Comparison of ENCODE assay signal across 8 cellular contexts in genomic region chr3:129195731-129196256, GRCh38. TPM values are rescaled to one million over a fixed set of nuclear protein-coding genes. Genes with fewer than 3 reads are reported as not detected.
DNase-seq lines count a peak whose midpoint lies in the region; ATAC-seq, FAIRE-seq and TF ChIP-seq lines count a peak whose summit lies in the region.

No MANE protein-coding gene starts in this region.

- H3K9me1 ChIP-seq in keratinocyte (ENCODE audit: control insufficient read depth, extremely low read depth, insufficient read depth, low read length) = no peaks in the 10 kb centered on the region

- peak overlapping the region; percentile 10 for H3K4me3 ChIP-seq in astrocyte of the spinal cord (ENCODE audit: low read depth, low read length)
- H3K4me3 ChIP-seq in keratinocyte (ENCODE audit: control insufficient read depth in 2 of 3, extremely low read depth in 1 of 3, insufficient read depth in 2 of 3, low read depth in 1 of 3, low read length in 3 of 3) = peak overlapping the region in 2 of 3 experiments; percentile 62 to 63

- dilution Hi-C loops in keratinocyte (cut with MboI; ENCODE audit: extremely low pct_ligation_motif_present, low sequenced_read_pairs) = no loop called here

- in situ Hi-C loops in astrocyte of the spinal cord (cut with HindIII; ENCODE audit: low sequenced_read_pairs) = no loop called here

- no peak overlapping the region for H3K4me3 Mint-ChIP-seq in stimulated activated naive CD8-positive, alpha-beta T cell treated with anti-CD3 and anti-CD28 coated beads, Interleukin-15, amount 100 ng/mL, for 72 hours

- ATAC-seq in stimulated activated naive CD8-positive, alpha-beta T cell treated with anti-CD3 and anti-CD28 coated beads, Interleukin-15, Interleukin-2, amounts not matched to agents 100 U/mL and 50 U/mL, for 24 hours = peak; percentile 86
- no peak for ATAC-seq in stimulated activated naive CD8-positive, alpha-beta T cell treated with anti-CD3 and anti-CD28 coated beads, Interleukin-15, amount 100 ng/mL, for 72 hours
- no peak for ATAC-seq in HG02610 (IDR thresholded peaks at IDR 0.05; ENCODE audit: unreplicated experiment)

- peak overlapping the region; percentile 59 for H3K27ac ChIP-seq in keratinocyte (ENCODE audit: control insufficient read depth, insufficient read depth, low read length)

- peak overlapping the region; percentile 77 for H2AFZ ChIP-seq in keratinocyte (ENCODE audit: control insufficient read depth, low read length)

- no peaks in the 10 kb centered on the region for H4K20me1 ChIP-seq in keratinocyte (ENCODE audit: control insufficient read depth, extremely low read depth, insufficient read depth, low read length)

- no peaks in the 10 kb centered on the region for H3K27me3 Mint-ChIP-seq in stimulated activated naive CD8-positive, alpha-beta T cell treated with anti-CD3 and anti-CD28 coated beads, Interleukin-15, amount 100 ng/mL, for 72 hours

- H3K36me3 ChIP-seq in keratinocyte (ENCODE audit: control insufficient read depth in 2 of 2, extremely low read depth in 1 of 2, insufficient read depth in 2 of 2, low read length in 2 of 2) = no peaks in the 10 kb centered on the region

- DNase-seq in stimulated activated naive CD8-positive, alpha-beta T cell treated with anti-CD3 and anti-CD28 coated beads, Interleukin-15, Interleukin-2, amounts not matched to agents 100 U/mL and 50 U/mL, for 24 hours = no peak
- DNase-seq in stimulated activated naive CD8-positive, alpha-beta T cell treated with anti-CD3 and anti-CD28 coated beads, Interleukin-15, amount 100 ng/mL, for 72 hours = no peak
- DNase-seq in astrocyte of the spinal cord (ENCODE audit: low read depth, low spot score) (peak; percentile 96), keratinocyte (ENCODE audit: low read depth, low spot score) (no peak), stromal cell of bone marrow (ENCODE audit: low read depth) (peak; percentile 96)
- DNase-seq in stimulated activated CD4-positive, alpha-beta T cell treated with anti-CD3 and anti-CD28 coated beads, Interleukin-2, amount 100 ng/mL, for 24 hours = no peak
- no peak for DNase-seq in stimulated activated CD4-positive, alpha-beta T cell treated with anti-CD3 and anti-CD28 coated beads, Interleukin-4, amount 100 ng/mL, for 4 hours

- peak overlapping the region; percentile 60 for H3K9ac ChIP-seq in keratinocyte (ENCODE audit: control insufficient read depth, extremely low read depth, insufficient read depth, low read length)

- TF ChIP-seq CTCF in astrocyte of the spinal cord (IDR thresholded peaks at IDR 0.05; ENCODE audit: low read depth, low read length) (no peak), keratinocyte (optimal IDR thresholded peaks at IDR 0.05 in 1 of 3, IDR thresholded peaks at IDR 0.05 in 1 of 3, conservative IDR thresholded peaks at IDR 0.05 in 1 of 3; ENCODE audit: extremely low read depth in 1 of 3, insufficient read depth in 2 of 3, low read length in 3 of 3) (no peak)

- no peaks in the 10 kb centered on the region for H3K9me3 Mint-ChIP-seq in stimulated activated naive CD8-positive, alpha-beta T cell treated with anti-CD3 and anti-CD28 coated beads, Interleukin-15, amount 100 ng/mL, for 72 hours

- no peaks in the 10 kb centered on the region for H3K79me2 ChIP-seq in keratinocyte (ENCODE audit: control insufficient read depth, insufficient read depth, low read length)

- peaks cover 18% of the 10 kb centered on the region for H3K4me1 Mint-ChIP-seq in stimulated activated naive CD8-positive, alpha-beta T cell treated with anti-CD3 and anti-CD28 coated beads, Interleukin-15, amount 100 ng/mL, for 72 hours

- no peak overlapping the region for H3K27ac Mint-ChIP-seq in stimulated activated naive CD8-positive, alpha-beta T cell treated with anti-CD3 and anti-CD28 coated beads, Interleukin-15, amount 100 ng/mL, for 72 hours

- H3K27me3 ChIP-seq in keratinocyte (ENCODE audit: control insufficient read depth, extremely low read depth, insufficient read depth, low read length) = no peaks in the 10 kb centered on the region

- H3K9me3 ChIP-seq in keratinocyte (ENCODE audit: control insufficient read depth, low read depth, low read length) = no peaks in the 10 kb centered on the region

- FAIRE-seq in keratinocyte (lab: Jason Lieb, UNC) = peak; percentile 91

- peaks cover 28% of the 10 kb centered on the region for H3K4me1 ChIP-seq in keratinocyte (ENCODE audit: control insufficient read depth, extremely low read depth, insufficient read depth, low read length)

- H3K4me2 ChIP-seq in keratinocyte (ENCODE audit: control insufficient read depth, extremely low read depth, insufficient read depth, low read depth, low read length) = peak overlapping the region; percentile 98

RNA-seq across cellular contexts. Expression of gene CNBP, which starts 12.1 kb away (rescaled TPM):
- 310 to 388 TPM (median 385 TPM) in 3 replicates for polyA plus RNA-seq in keratinocyte
- polyA plus RNA-seq in keratinocyte (2011; ENCODE audit: low read depth) = 417 TPM
- 331 and 428 TPM in 2 replicates for polyA plus RNA-seq in keratinocyte (2011; cell fraction: cytosol; rRNA removed)
- 190 and 214 TPM in 2 replicates for polyA plus RNA-seq in keratinocyte (2011; cell fraction: nucleus; rRNA removed)
- polyA plus RNA-seq in keratinocyte (2012; ENCODE audit: low replicate concordance) = 290 and 449 TPM in 2 replicates
- 121 to 336 TPM (median 300 TPM) in 3 replicates for polyA minus RNA-seq in keratinocyte
- polyA minus RNA-seq in keratinocyte (2011; cell fraction: cytosol; rRNA and poly(A)+ RNA removed) = 247 TPM
- polyA minus RNA-seq in keratinocyte (2011; cell fraction: nucleus; rRNA and poly(A)+ RNA removed) = 62.8 and 94.5 TPM in 2 replicates

RNA-seq across cellular contexts. Expression of gene ISY1, which starts 34.9 kb away (rescaled TPM):
- 20.2 to 25.5 TPM (median 23.8 TPM) in 3 replicates for polyA plus RNA-seq in keratinocyte
- 24.5 TPM for polyA plus RNA-seq in keratinocyte (2011; ENCODE audit: low read depth)
- polyA plus RNA-seq in keratinocyte (2011; cell fraction: cytosol; rRNA removed) = 19.9 and 23.7 TPM in 2 replicates
- polyA plus RNA-seq in keratinocyte (2011; cell fraction: nucleus; rRNA removed) = 12.9 and 13.4 TPM in 2 replicates
- polyA plus RNA-seq in keratinocyte (2012; ENCODE audit: low replicate concordance) = 16.6 and 23.1 TPM in 2 replicates
- polyA minus RNA-seq in keratinocyte = 10.2 to 27.2 TPM (median 17.6 TPM) in 3 replicates
- 18.8 TPM for polyA minus RNA-seq in keratinocyte (2011; cell fraction: cytosol; rRNA and poly(A)+ RNA removed)
- 5.1 and 6.7 TPM in 2 replicates for polyA minus RNA-seq in keratinocyte (2011; cell fraction: nucleus; rRNA and poly(A)+ RNA removed)

RNA-seq across cellular contexts. Expression of gene COPG1, which starts 53.6 kb away (rescaled TPM):
- polyA plus RNA-seq in keratinocyte = 58.5 to 135 TPM (median 65.5 TPM) in 3 replicates
- polyA plus RNA-seq in keratinocyte (2011; ENCODE audit: low read depth) = 64.3 TPM
- 68.1 and 68.9 TPM in 2 replicates for polyA plus RNA-seq in keratinocyte (2011; cell fraction: cytosol; rRNA removed)
- 102 and 125 TPM in 2 replicates for polyA plus RNA-seq in keratinocyte (2011; cell fraction: nucleus; rRNA removed)
- 91.1 and 126 TPM in 2 replicates for polyA plus RNA-seq in keratinocyte (2012; ENCODE audit: low replicate concordance)
- polyA minus RNA-seq in keratinocyte = 153 to 219 TPM (median 195 TPM) in 3 replicates
- polyA minus RNA-seq in keratinocyte (2011; cell fraction: cytosol; rRNA and poly(A)+ RNA removed) = 110 TPM
- 80.5 and 113 TPM in 2 replicates for polyA minus RNA-seq in keratinocyte (2011; cell fraction: nucleus; rRNA and poly(A)+ RNA removed)

Comparison
In these comparisons a context has a peak if more than half of its experiments do, and no peak if none do; other contexts are left out.
1. DNase-seq: peak in astrocyte of the spinal cord (single experiment) and stromal cell of bone marrow (single experiment); none in stimulated activated naive CD8-positive, alpha-beta T cell treated with anti-CD3 and anti-CD28 coated beads, Interleukin-15, Interleukin-2, amounts not matched to agents 100 U/mL and 50 U/mL, for 24 hours (single experiment), stimulated activated naive CD8-positive, alpha-beta T cell treated with anti-CD3 and anti-CD28 coated beads, Interleukin-15, amount 100 ng/mL, for 72 hours (0 of 2), keratinocyte (single experiment), stimulated activated CD4-positive, alpha-beta T cell treated with anti-CD3 and anti-CD28 coated beads, Interleukin-2, amount 100 ng/mL, for 24 hours (0 of 2) and stimulated activated CD4-positive, alpha-beta T cell treated with anti-CD3 and anti-CD28 coated beads, Interleukin-4, amount 100 ng/mL, for 4 hours (0 of 2).